Comparison of ENCODE assay signal across 9 cellular contexts in the genomic region with DNA sequence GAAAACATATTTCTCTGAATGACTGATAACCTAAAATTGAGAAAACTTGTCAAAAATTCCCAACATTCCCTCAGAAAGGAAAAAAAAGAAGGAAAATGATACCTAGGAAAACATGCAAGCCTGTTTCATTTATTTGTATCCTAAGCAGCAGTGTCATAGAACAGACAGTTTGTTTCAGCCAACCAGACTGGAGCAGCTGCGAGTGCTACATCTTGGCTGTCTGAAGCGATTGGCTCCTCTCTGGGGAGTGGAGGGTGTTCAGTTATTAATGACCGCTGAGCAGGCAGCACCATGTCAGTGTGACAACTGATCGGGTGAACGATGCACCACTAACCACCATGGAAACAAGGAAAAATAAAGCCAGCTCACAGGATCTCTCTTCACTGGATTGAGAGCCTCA. TPM values are rescaled to one million over a fixed set of nuclear protein-coding genes. Genes with fewer than 3 reads are reported as not detected.
A peak's percentile ranks its signal among the peaks of the same experiment; 100 is the strongest.
DNase-seq lines count a peak whose midpoint lies in the region; ATAC-seq and TF ChIP-seq lines count a peak whose summit lies in the region.
"Had no signal": no experiment of that assay in that cellular context is flagged by ENCODE, and none has a peak within 500 bp of the region (broad histone marks: within the 10 kb centered on the region; RNA-seq: fewer than 3 reads in every experiment).

A gene (plus strand): TSS at position 294 of the 400 bp plus-strand sequence. CDS start 31,646 bp downstream, outside the sequence.

- H3K4me1 Mint-ChIP-seq in activated CD8-positive, alpha-beta T cell treated with anti-CD3 and anti-CD28 coated beads for 36 hours (ENCODE audit: low read depth): peaks cover 47% of the 10 kb centered on the region
- H3K4me1 Mint-ChIP-seq in neural crest cell: peaks cover 45% of the 10 kb centered on the region

- 22% methylated on average over 5 of the region's 5 CpGs for WGBS in esophagus muscularis mucosa
- WGBS in aorta, 2 donors: 4 to 7% methylated on average over 5 of the region's 5 CpGs

- intact Hi-C loops in activated CD8-positive, alpha-beta T cell treated with anti-CD3 and anti-CD28 coated beads for 36 hours (cut with micrococcal nuclease): loop anchor here (5.0 to 10.0 kb wide), 3 partner anchors 396 to 644 kb away; no protein-coding TSS in a partner anchor
- intact Hi-C loops in esophagus muscularis mucosa (cut with DNase I): loop anchor here (2.0 to 10.0 kb wide), 2 partner anchors 396 to 474 kb away; a partner anchor contains a TSS
- intact Hi-C loops in aorta (cut with DNase I): loop anchor here in 1 of 2 donors (5.0 kb wide), 1 partner anchor 396 kb away; no protein-coding TSS in a partner anchor

- H3K27me3 Mint-ChIP-seq in activated CD8-positive, alpha-beta T cell treated with anti-CD3 and anti-CD28 coated beads for 36 hours: no peaks in the 10 kb centered on the region
- H3K27me3 Mint-ChIP-seq in neural crest cell (ENCODE audit: low read depth): no peaks in the 10 kb centered on the region

- DNase-seq in NCI-H82 (lab: John Stamatoyannopoulos, UW) (peak; percentile 67), NCI-H82 treated with DMSO at 0.1 percent for 48 hours (lab: John Stamatoyannopoulos, UW; ENCODE audit: unreplicated experiment) (no peak), esophagus muscularis mucosa (ENCODE audit: extremely low spot score) (no peak), neural crest cell (ENCODE audit: low read depth, low spot score) (peak; percentile 11), aorta (peak; percentile 39 to 45), SKM-1 (lab: John Stamatoyannopoulos, UW; ENCODE audit: unreplicated experiment) (no peak)
- peak; percentile 78 for DNase-seq in activated CD8-positive, alpha-beta T cell treated with anti-CD3 and anti-CD28 coated beads for 36 hours
- no peak for DNase-seq in central memory CD4-positive, alpha-beta T cell

- POLR2A ChIA-PET in activated CD8-positive, alpha-beta T cell treated with anti-CD3 and anti-CD28 coated beads for 36 hours (lab: Charles Lee): interaction anchor here (0.8 to 3.9 kb wide), 11 partner anchors 8 to 73 kb away, joined by 3 to 27 read pairs (median 4); no protein-coding TSS in a partner anchor

- H3K9me3 Mint-ChIP-seq in activated CD8-positive, alpha-beta T cell treated with anti-CD3 and anti-CD28 coated beads for 36 hours: no peaks in the 10 kb centered on the region
- no peaks in the 10 kb centered on the region for H3K9me3 Mint-ChIP-seq in neural crest cell

- peaks cover 6 to 38% (median 33%) of the 10 kb centered on the region in 4 donors for H3K4me1 ChIP-seq in esophagus muscularis mucosa
- peaks cover 0 to 4% of the 10 kb centered on the region in 2 donors for H3K4me1 ChIP-seq in aorta (ENCODE audit: control insufficient read depth in 1 of 2, insufficient read depth in 2 of 2, low read length in 2 of 2)

- ATAC-seq in activated CD8-positive, alpha-beta T cell treated with anti-CD3 and anti-CD28 coated beads for 36 hours: peak; percentile 80
- peak; percentile 70 for ATAC-seq in aorta (ENCODE audit: low FRiP score)

- H3K9me3 ChIP-seq in esophagus muscularis mucosa: no peaks in the 10 kb centered on the region
- H3K9me3 ChIP-seq in aorta (ENCODE audit: control insufficient read depth, low read length): no peaks in the 10 kb centered on the region

- H3K27ac Mint-ChIP-seq in activated CD8-positive, alpha-beta T cell treated with anti-CD3 and anti-CD28 coated beads for 36 hours: peak within 1 kb of the TSS; percentile 94
- peak within 1 kb of the TSS; percentile 31 for H3K27ac Mint-ChIP-seq in neural crest cell (ENCODE audit: unreplicated experiment)

- no peaks in the 10 kb centered on the region for H3K27me3 ChIP-seq in esophagus muscularis mucosa
- H3K27me3 ChIP-seq in aorta (ENCODE audit: control insufficient read depth in 1 of 2, insufficient read depth in 2 of 2, low read length in 1 of 2): no peaks in the 10 kb centered on the region

- H3K36me3 ChIP-seq in esophagus muscularis mucosa: no peaks in the 10 kb centered on the region
- no peaks in the 10 kb centered on the region for H3K36me3 ChIP-seq in aorta (ENCODE audit: control insufficient read depth in 1 of 2, insufficient read depth in 2 of 2, low read length in 1 of 2)

- no peak for TF ChIP-seq EP300 in esophagus muscularis mucosa (IDR thresholded peaks at IDR 0.05)

- H3K27ac ChIP-seq in esophagus muscularis mucosa (replicated peaks in 1 of 4) (peak within 1 kb of the TSS in 3 of 4 donors; percentile 6 to 21 (median 16)), aorta (ENCODE audit: low read depth in 1 of 2, low read length in 2 of 2) (peak within 1 kb of the TSS in 1 of 2 donors; percentile 16)
- H3K27ac ChIP-seq: SK-N-MC had no signal

- H3K4me3 ChIP-seq in esophagus muscularis mucosa: peak within 1 kb of the TSS; percentile 46 to 55 (median 48)
- peak within 1 kb of the TSS; percentile 80 to 89 for H3K4me3 ChIP-seq in aorta (ENCODE audit: low read length in 2 of 2)
- H3K4me3 ChIP-seq: SK-N-MC had no signal

- peaks cover 43% of the 10 kb centered on the region for H3K36me3 Mint-ChIP-seq in activated CD8-positive, alpha-beta T cell treated with anti-CD3 and anti-CD28 coated beads for 36 hours (ENCODE audit: low read depth)
- no peaks in the 10 kb centered on the region for H3K36me3 Mint-ChIP-seq in neural crest cell (ENCODE audit: low read depth)

- H3K4me3 Mint-ChIP-seq in activated CD8-positive, alpha-beta T cell treated with anti-CD3 and anti-CD28 coated beads for 36 hours: peak within 1 kb of the TSS; percentile 96
- peak within 1 kb of the TSS; percentile 89 for H3K4me3 Mint-ChIP-seq in neural crest cell

- no peak for TF ChIP-seq POLR2A in esophagus muscularis mucosa (IDR thresholded peaks at IDR 0.05; ENCODE audit: low read depth)

- no peak for TF ChIP-seq CTCF in activated CD8-positive, alpha-beta T cell treated with anti-CD3 and anti-CD28 coated beads for 36 hours (IDR thresholded peaks at IDR 0.05)
- TF ChIP-seq CTCF in esophagus muscularis mucosa (IDR thresholded peaks at IDR 0.05) (no peak), neural crest cell (conservative IDR thresholded peaks at IDR 0.05) (no peak)

- CTCF ChIA-PET in activated CD8-positive, alpha-beta T cell treated with anti-CD3 and anti-CD28 coated beads for 36 hours (lab: Charles Lee): interaction anchor here (0.7 to 3.7 kb wide), 9 partner anchors 9 to 79 kb away, joined by 3 to 14 read pairs (median 3); no protein-coding TSS in a partner anchor

RNA-seq across cellular contexts. Expression of the gene that starts here (rescaled TPM):
- total RNA-seq in activated CD8-positive, alpha-beta T cell treated with anti-CD3 and anti-CD28 coated beads for 36 hours: 10 to 100 TPM; 32.5 to 34.8 TPM
- total RNA-seq in esophagus muscularis mucosa (1 to 10 TPM in 1 of 4 donors, under 1 TPM in 3; 0.39 to 1.3 (median 0.61) TPM), neural crest cell (6.1 and 7.1 TPM in 2 replicates), aorta (under 1 TPM; 0.51 to 0.62 TPM)
- polyA plus RNA-seq in aorta: 1 to 10 TPM in 1 of 2 donors, not detected in 1; 5.1 TPM

Comparison
In these comparisons a context has a peak if more than half of its experiments do, and no peak if none do; other contexts are left out.
1. DNase-seq: peak in NCI-H82 (single experiment), activated CD8-positive, alpha-beta T cell treated with anti-CD3 and anti-CD28 coated beads for 36 hours (single experiment), neural crest cell (single experiment) and aorta (2 of 2); none in NCI-H82 treated with DMSO at 0.1 percent for 48 hours (single experiment), esophagus muscularis mucosa (single experiment), SKM-1 (single experiment) and central memory CD4-positive, alpha-beta T cell (single experiment).